16 cellular contexts compared by ENCODE assay signal in genomic region chr1:162091681-162092524, GRCh38. TPM values are rescaled to one million over a fixed set of nuclear protein-coding genes. Genes with fewer than 3 reads are reported as not detected.
DNase-seq lines count a peak whose midpoint lies in the region; ATAC-seq and TF ChIP-seq lines count a peak whose summit lies in the region.
"Had no signal": no experiment of that assay in that cellular context is flagged by ENCODE, and none has a peak within 500 bp of the region (broad histone marks: within the 10 kb centered on the region; RNA-seq: fewer than 3 reads in every experiment).

No MANE protein-coding gene starts in this region.

- no peaks in the 10 kb centered on the region for H3K9me3 Mint-ChIP-seq in endodermal cell
- no peaks in the 10 kb centered on the region for H3K9me3 Mint-ChIP-seq in activated CD4-positive, alpha-beta T cell treated with anti-CD3 and anti-CD28 coated beads for 36 hours (ENCODE audit: low read depth)
- H3K9me3 Mint-ChIP-seq: activated naive CD4-positive, alpha-beta T cell treated with anti-CD3 and anti-CD28 coated beads, Interleukin-2, amount 50 U/mL, for 24 hours had no signal

- no peak overlapping the region for H3K4me3 Mint-ChIP-seq in endodermal cell
- H3K4me3 Mint-ChIP-seq in activated CD4-positive, alpha-beta T cell treated with anti-CD3 and anti-CD28 coated beads for 36 hours = no peak overlapping the region
- H3K4me3 Mint-ChIP-seq: activated naive CD4-positive, alpha-beta T cell treated with anti-CD3 and anti-CD28 coated beads, Interleukin-2, amount 50 U/mL, for 24 hours had no signal

- no peaks in the 10 kb centered on the region for H3K27me3 Mint-ChIP-seq in endodermal cell (ENCODE audit: insufficient read depth)
- peaks cover 12% of the 10 kb centered on the region for H3K27me3 Mint-ChIP-seq in activated CD4-positive, alpha-beta T cell treated with anti-CD3 and anti-CD28 coated beads for 36 hours

- H3K36me3 ChIP-seq in endodermal cell (ENCODE audit: control insufficient read depth, insufficient read depth, low read length) (no peaks in the 10 kb centered on the region), mucosa of descending colon (ENCODE audit: low read depth) (no peaks in the 10 kb centered on the region)

- WGBS in endodermal cell (ENCODE audit: insufficient coverage in 1 of 2, insufficient read length in 1 of 2), 2 experiments = 21 to 25% methylated on average over 4 of the region's 4 CpGs

- POLR2A ChIA-PET in activated CD4-positive, alpha-beta T cell treated with anti-CD3 and anti-CD28 coated beads for 36 hours (lab: Charles Lee) = no interaction called here

- intact Hi-C loops in mucosa of descending colon (cut with DNase I, micrococcal nuclease) = no loop called here
- intact Hi-C loops in activated CD4-positive, alpha-beta T cell treated with anti-CD3 and anti-CD28 coated beads for 36 hours (cut with DNase I, micrococcal nuclease) = no loop called here

- H3K4me3 ChIP-seq in endodermal cell (ENCODE audit: low read length) (no peak overlapping the region), mucosa of descending colon (no peak overlapping the region)
- H3K4me3 ChIP-seq: hepatocyte had no signal

- H3K4me1 ChIP-seq in endodermal cell (ENCODE audit: control insufficient read depth, insufficient read depth, low read length) (peaks cover 3% of the 10 kb centered on the region), mucosa of descending colon (ENCODE audit: low read depth) (peaks cover 4% of the 10 kb centered on the region)
- H3K4me1 ChIP-seq: parathyroid adenoma had no signal

- CTCF ChIA-PET in activated CD4-positive, alpha-beta T cell treated with anti-CD3 and anti-CD28 coated beads for 36 hours (lab: Charles Lee) = interaction anchor here (0.6 kb wide), 1 partner anchor 21 kb away, joined by 3 read pairs; no protein-coding TSS in a partner anchor

- H3K9me3 ChIP-seq in endodermal cell (ENCODE audit: control insufficient read depth, low read length) = no peaks in the 10 kb centered on the region
- no peaks in the 10 kb centered on the region for H3K9me3 ChIP-seq in mucosa of descending colon

- H3K27me3 ChIP-seq in endodermal cell (ENCODE audit: control insufficient read depth, insufficient read depth, low read length, poor library complexity, severe bottlenecking) = no peaks in the 10 kb centered on the region
- H3K27me3 ChIP-seq: hepatocyte had no signal

- peak; percentile 16 for DNase-seq in EL
- peak; percentile 54 for DNase-seq in M059J (ENCODE audit: low read depth)
- DNase-seq in endodermal cell = peak; percentile 77
- DNase-seq in mucosa of descending colon = no peak
- DNase-seq in T-helper 9 cell = no peak
- no peak for DNase-seq in activated CD4-positive, alpha-beta T cell treated with anti-CD3 and anti-CD28 coated beads for 36 hours
- no peak for DNase-seq in stimulated activated naive CD4-positive, alpha-beta T cell (lab: John Stamatoyannopoulos, UW)
- DNase-seq: activated CD8-positive, alpha-beta memory T cell treated with anti-CD3 and anti-CD28 coated beads for 24 hours; NCI-H146; NCI-H526; SIG-M5 had no signal

- ATAC-seq in mucosa of descending colon (peak; percentile 75), GM18870 (IDR thresholded peaks at IDR 0.05; ENCODE audit: unreplicated experiment) (no peak)
- ATAC-seq in activated CD4-positive, alpha-beta T cell treated with anti-CD3 and anti-CD28 coated beads for 36 hours = no peak
- ATAC-seq: esophagus mucosa had no signal

- H3K4me1 Mint-ChIP-seq in endodermal cell = peaks cover 22% of the 10 kb centered on the region
- no peaks in the 10 kb centered on the region for H3K4me1 Mint-ChIP-seq in activated CD4-positive, alpha-beta T cell treated with anti-CD3 and anti-CD28 coated beads for 36 hours
- H3K4me1 Mint-ChIP-seq: activated naive CD4-positive, alpha-beta T cell treated with anti-CD3 and anti-CD28 coated beads, Interleukin-2, amount 50 U/mL, for 24 hours had no signal

- TF ChIP-seq CTCF in endodermal cell (conservative IDR thresholded peaks at IDR 0.05) = peak; percentile 32
- no peak for TF ChIP-seq CTCF in mucosa of descending colon (IDR thresholded peaks at IDR 0.05)

- H3K27ac ChIP-seq in endodermal cell (ENCODE audit: low read depth, low read length) = peak overlapping the region; percentile 2
- H3K27ac ChIP-seq: hepatocyte, parathyroid adenoma had no signal

- peak overlapping the region; percentile 70 for H3K27ac Mint-ChIP-seq in endodermal cell
- no peak overlapping the region for H3K27ac Mint-ChIP-seq in activated CD4-positive, alpha-beta T cell treated with anti-CD3 and anti-CD28 coated beads for 36 hours
- H3K27ac Mint-ChIP-seq: activated naive CD4-positive, alpha-beta T cell treated with anti-CD3 and anti-CD28 coated beads, Interleukin-2, amount 50 U/mL, for 24 hours had no signal

- H3K9ac ChIP-seq in endodermal cell (ENCODE audit: extremely low read depth, low read length, poor library complexity, severe bottlenecking) = no peak overlapping the region
- H3K9ac ChIP-seq: parathyroid adenoma had no signal

- no peaks in the 10 kb centered on the region for H3K36me3 Mint-ChIP-seq in endodermal cell (ENCODE audit: low read depth)
- H3K36me3 Mint-ChIP-seq in activated CD4-positive, alpha-beta T cell treated with anti-CD3 and anti-CD28 coated beads for 36 hours (ENCODE audit: low read depth) = no peaks in the 10 kb centered on the region
- H3K36me3 Mint-ChIP-seq: activated naive CD4-positive, alpha-beta T cell treated with anti-CD3 and anti-CD28 coated beads, Interleukin-2, amount 50 U/mL, for 24 hours had no signal

RNA-seq across cellular contexts. Expression of gene NOS1AP, which starts 22.4 kb away (rescaled TPM):
- 0.76 and 0.79 TPM in 2 replicates for total RNA-seq in M059J (2014; rRNA removed; shearing (Covaris generic))
- total RNA-seq in endodermal cell (1 to 10 TPM; 4.8 to 5.9 TPM), mucosa of descending colon (10 to 100 TPM; 11.8 to 17.4 (median 14.3) TPM)
- 5.5 TPM for polyA plus RNA-seq in endodermal cell (2013, experiment 1 of 2)
- polyA plus RNA-seq in endodermal cell (2013, experiment 2 of 2) = 4.8 TPM
- under 1 TPM; 0.34 to 0.35 TPM for total RNA-seq in activated CD4-positive, alpha-beta T cell treated with anti-CD3 and anti-CD28 coated beads for 36 hours

Comparison
In these comparisons a context has a peak if more than half of its experiments do, and no peak if none do; other contexts are left out.
1. DNase-seq: peak in EL (single experiment), M059J (single experiment) and endodermal cell (single experiment); none in mucosa of descending colon (0 of 3), T-helper 9 cell (single experiment), activated CD4-positive, alpha-beta T cell treated with anti-CD3 and anti-CD28 coated beads for 36 hours (single experiment) and stimulated activated naive CD4-positive, alpha-beta T cell (0 of 6).